ENCODE assay signal across 14 cellular contexts in the genomic region with DNA sequence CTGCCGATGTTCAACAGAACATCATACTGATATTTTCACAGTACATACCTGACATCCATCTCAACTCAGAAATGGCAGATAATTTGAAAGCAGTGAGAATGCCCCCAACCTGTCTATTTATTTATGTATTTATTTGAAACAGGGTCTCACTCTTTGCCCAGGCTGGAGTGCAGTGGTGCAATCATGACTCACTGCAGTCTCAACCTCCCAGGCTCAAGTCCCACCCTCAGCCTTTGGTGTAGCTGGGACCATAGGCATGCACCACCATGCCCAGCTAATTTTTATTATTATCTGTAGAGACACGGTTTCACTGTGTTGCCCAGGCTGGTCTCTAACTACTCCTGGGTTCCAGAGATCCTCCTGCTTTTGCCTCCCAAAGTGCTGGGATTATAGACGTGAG.
"Had no signal": no experiment of that assay in that cellular context is flagged by ENCODE, and none has a peak within 500 bp of the region (broad histone marks: within the 10 kb centered on the region; RNA-seq: fewer than 3 reads in every experiment).

No MANE protein-coding gene starts in this region.

- H3K27me3 ChIP-seq: hepatocyte, tibial artery, vagina had no signal

- H3K27ac ChIP-seq: hepatocyte, parathyroid adenoma, tibial artery, vagina had no signal

- H3K9ac ChIP-seq: parathyroid adenoma had no signal

- ATAC-seq: activated CD4-positive, CD25-positive, alpha-beta regulatory T cell treated with anti-CD3 and anti-CD28 coated beads, Interleukin-2, amount 50 U/mL, for 24 hours; left lobe of liver; naive thymus-derived CD8-positive, alpha-beta T cell had no signal

- H3K4me1 ChIP-seq: parathyroid adenoma, tibial artery, vagina had no signal

- H3K4me2 ChIP-seq: hepatocyte had no signal

- H3K27ac Mint-ChIP-seq: activated naive CD4-positive, alpha-beta T cell treated with anti-CD3 and anti-CD28 coated beads for 36 hours had no signal

- H3K4me3 Mint-ChIP-seq: activated naive CD4-positive, alpha-beta T cell treated with anti-CD3 and anti-CD28 coated beads for 36 hours; naive thymus-derived CD8-positive, alpha-beta T cell had no signal

- DNase-seq: activated naive CD4-positive, alpha-beta T cell treated with anti-CD3 and anti-CD28 coated beads for 36 hours; activated T-cell treated with anti-CD3 and anti-CD28 coated beads for 4 hours; central memory CD4-positive, alpha-beta T cell; cortex of kidney; effector CD4-positive, alpha-beta T cell; naive thymus-derived CD8-positive, alpha-beta T cell; stimulated activated CD4-positive, alpha-beta T cell treated with anti-CD3 and anti-CD28 coated beads, Interleukin-4, amount 100 ng/mL, for 24 hours; stimulated activated naive CD4-positive, alpha-beta T cell; tibial artery had no signal

- H3K9me3 Mint-ChIP-seq: activated naive CD4-positive, alpha-beta T cell treated with anti-CD3 and anti-CD28 coated beads for 36 hours; naive thymus-derived CD8-positive, alpha-beta T cell had no signal

- H3K36me3 ChIP-seq: vagina had no signal

- H3K79me2 ChIP-seq: hepatocyte, parathyroid adenoma had no signal

- H3K27me3 Mint-ChIP-seq: naive thymus-derived CD8-positive, alpha-beta T cell had no signal

- H3K4me3 ChIP-seq: hepatocyte, tibial artery, vagina had no signal
